19 cellular contexts compared by ENCODE assay signal in the genomic region with DNA sequence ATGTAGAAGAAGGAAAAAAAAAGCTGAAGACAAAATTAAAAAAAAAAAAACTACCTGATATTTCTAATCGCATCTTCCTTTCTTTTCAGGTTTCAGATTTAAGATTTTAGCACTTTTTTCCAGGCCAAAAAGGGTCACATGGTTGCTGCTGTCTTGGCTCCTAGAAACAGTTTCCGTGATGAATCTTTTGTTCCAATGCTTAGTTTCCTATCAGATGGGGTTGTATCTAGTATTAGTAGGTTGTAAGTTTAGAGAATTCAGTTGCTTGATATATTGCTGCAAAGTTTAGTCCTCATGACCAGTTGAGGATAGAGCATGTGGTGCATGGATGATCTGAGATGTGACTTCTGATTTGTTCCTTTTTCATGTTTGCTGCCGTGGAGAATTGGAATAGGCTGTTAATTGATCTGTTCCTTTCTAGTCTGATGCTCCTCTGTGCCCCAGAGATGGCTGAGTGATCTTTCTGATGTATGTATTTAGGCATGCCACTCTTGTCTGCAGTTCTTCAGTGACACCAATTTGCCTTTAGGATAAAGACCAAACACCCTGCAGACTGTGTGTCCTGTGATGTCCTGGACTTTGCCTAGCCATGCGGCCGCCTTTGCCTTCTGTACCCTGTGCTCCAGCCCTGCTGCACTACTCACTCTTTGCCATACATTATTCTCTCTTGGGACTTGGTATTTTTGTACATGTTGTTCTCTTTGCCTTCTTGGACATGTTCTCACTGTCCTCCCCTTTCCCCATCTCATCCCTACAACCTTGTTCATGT.
"Had no signal": no experiment of that assay in that cellular context is flagged by ENCODE, and none has a peak within 500 bp of the region (broad histone marks: within the 10 kb centered on the region; RNA-seq: fewer than 3 reads in every experiment).

No MANE protein-coding gene starts in this region.

- H3K27me3 Mint-ChIP-seq: activated naive CD4-positive, alpha-beta T cell treated with anti-CD3 and anti-CD28 coated beads, Interleukin-2, amount 50 U/mL, for 24 hours had no signal

- H3K27ac ChIP-seq: coronary artery, heart right ventricle, prostate gland, right atrium auricular region, spleen, tibial artery had no signal

- H3K36me3 ChIP-seq: heart right ventricle, prostate gland, right atrium auricular region, spleen, tibial artery had no signal

- H3K9me3 ChIP-seq: heart right ventricle, prostate gland, right atrium auricular region, spleen, tibial artery had no signal

- H3K9me3 Mint-ChIP-seq: activated naive CD4-positive, alpha-beta T cell treated with anti-CD3 and anti-CD28 coated beads, Interleukin-2, amount 50 U/mL, for 24 hours; naive thymus-derived CD4-positive, alpha-beta T cell had no signal

- DNase-seq: activated CD4-positive, alpha-beta T cell treated with anti-CD3 and anti-CD28 coated beads for 1 hour; activated gamma-delta T cell treated with Interleukin-2 at 50 U/mL for 16 hours; activated T-cell treated with anti-CD3 and anti-CD28 coated beads, Interleukin-2, amount 50 U/mL, for 1 hour; cerebellar nuclear complex; heart right ventricle; left colon; naive thymus-derived CD4-positive, alpha-beta T cell; spleen; stimulated activated CD4-positive, alpha-beta T cell treated with anti-CD3 and anti-CD28 coated beads, Interleukin-4, amount 100 ng/mL, for 1 hour; stimulated activated naive CD4-positive, alpha-beta T cell treated with Interleukin-2 at 50 U/mL for 16 hours; T-helper 9 cell; tibial artery had no signal

- H3K4me1 ChIP-seq: prostate gland, spleen had no signal

- H3K4me3 ChIP-seq: coronary artery, heart right ventricle, prostate gland, right atrium auricular region, spleen, tibial artery had no signal

- H3K27me3 ChIP-seq: heart right ventricle, right atrium auricular region, spleen, tibial artery had no signal

- ATAC-seq: heart right ventricle; left colon; naive thymus-derived CD4-positive, alpha-beta T cell had no signal

- H3K4me3 Mint-ChIP-seq: activated naive CD4-positive, alpha-beta T cell treated with anti-CD3 and anti-CD28 coated beads, Interleukin-2, amount 50 U/mL, for 24 hours; naive thymus-derived CD4-positive, alpha-beta T cell had no signal

- FAIRE-seq: astrocyte, endometrium, keratinocyte had no signal

- H3K27ac Mint-ChIP-seq: activated naive CD4-positive, alpha-beta T cell treated with anti-CD3 and anti-CD28 coated beads, Interleukin-2, amount 50 U/mL, for 24 hours had no signal
